8 cellular contexts compared by ENCODE assay signal in the genomic region with DNA sequence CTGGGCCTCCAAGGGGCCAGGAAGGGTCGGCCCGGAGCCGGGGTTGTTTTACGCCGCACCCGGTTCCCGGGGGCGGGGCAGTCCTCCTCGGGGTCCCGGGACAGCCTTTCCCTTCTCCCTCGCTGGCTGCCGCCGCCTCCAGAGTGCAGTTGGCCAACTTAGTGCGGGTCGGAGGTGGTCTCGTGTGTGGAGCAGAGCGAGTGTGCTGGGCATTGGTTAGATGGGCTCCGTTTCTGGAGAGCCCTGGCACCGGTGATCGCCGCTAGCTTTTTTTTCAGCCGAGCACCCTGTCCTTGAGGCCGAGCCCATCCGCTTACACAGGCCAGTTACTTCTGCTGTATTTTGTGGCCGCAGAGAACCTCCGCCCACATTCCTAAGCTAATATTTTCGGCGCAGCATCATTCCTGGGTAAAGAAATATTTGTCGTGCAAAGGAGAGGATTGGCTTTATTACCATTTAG. TPM values are rescaled to one million over a fixed set of nuclear protein-coding genes. Genes with fewer than 3 reads are reported as not detected.
A peak's percentile ranks its signal among the peaks of the same experiment; 100 is the strongest.
DNase-seq lines count a peak whose midpoint lies in the region; ATAC-seq and TF ChIP-seq lines count a peak whose summit lies in the region.

No MANE protein-coding gene starts in this region.

- H2AFZ ChIP-seq in SK-N-SH (ENCODE audit: low read depth), result no peak overlapping the region; the same call in 1 of the 2 replicates

- H3K27me3 Mint-ChIP-seq in memory B cell (peaks cover 5% of the 10 kb centered on the region), type B pancreatic cell (no peaks in the 10 kb centered on the region)

- H3K9me2 ChIP-seq in SK-N-SH, result no peaks in the 10 kb centered on the region

- H3K36me3 Mint-ChIP-seq in memory B cell (no peaks in the 10 kb centered on the region), type B pancreatic cell (peaks cover 18% of the 10 kb centered on the region)

- POLR2A ChIA-PET in SK-N-SH (lab: Yijun Ruan, JAX), result interaction anchor here (1.0 to 2.3 kb wide), 2 partner anchors 38 to 48 kb away, joined by 3 to 14 read pairs; partner anchors contain the start of gene RPLP1

- TF ChIP-seq EP300 in SK-N-SH (IDR thresholded peaks at IDR 0.05; ENCODE audit: borderline replicate concordance in 1 of 2, low read depth in 1 of 2, low read length in 1 of 2), result no peak

- H3K4me2 ChIP-seq in SK-N-SH, result peak overlapping the region; percentile 92

- H3K79me2 ChIP-seq in SK-N-SH (ENCODE audit: insufficient read depth), result peaks cover 92% of the 10 kb centered on the region

- TF ChIP-seq RAD21 in SK-N-SH (IDR thresholded peaks at IDR 0.05; ENCODE audit: low read length), result no peak

- H3F3A ChIP-seq in SK-N-SH (replicated peaks; ENCODE audit: insufficient read depth), result peaks cover 11% of the 10 kb centered on the region

- CTCF ChIA-PET in SK-N-SH (lab: Yijun Ruan, JAX), result interaction anchor here (5.7 kb wide), 1 partner anchor 355 kb away, joined by 24 read pairs; no protein-coding TSS in a partner anchor

- H3K27ac ChIP-seq in SK-N-SH (ENCODE audit: low read depth in 2 of 2, low read length in 1 of 2), result peak overlapping the region; percentile 85 to 86
- peak overlapping the region in 2 of 59 donors; percentile 9 to 36 for H3K27ac ChIP-seq in dorsolateral prefrontal cortex

- H3K9me3 ChIP-seq in SK-N-SH, result no peaks in the 10 kb centered on the region

- peak overlapping the region; percentile 87 for H3K9ac ChIP-seq in SK-N-SH

- H3K27ac Mint-ChIP-seq in memory B cell (no peak overlapping the region), type B pancreatic cell (peak overlapping the region; percentile 95)

- H4K20me1 ChIP-seq in SK-N-SH (ENCODE audit: insufficient read depth), result no peaks in the 10 kb centered on the region

- H3K9me3 Mint-ChIP-seq in memory B cell (no peaks in the 10 kb centered on the region), type B pancreatic cell (no peaks in the 10 kb centered on the region)

- H3K27me3 ChIP-seq in SK-N-SH (ENCODE audit: insufficient read depth) (no peaks in the 10 kb centered on the region), dorsolateral prefrontal cortex (peaks cover 0 to 3% (median 0%) of the 10 kb centered on the region in 45 donors)

- H3K4me3 ChIP-seq in SK-N-SH (ENCODE audit: low read depth in 2 of 2, low read length in 1 of 2), result peak overlapping the region; percentile 82 to 95
- peak overlapping the region; percentile 47 to 100 (median 80) for H3K4me3 ChIP-seq in dorsolateral prefrontal cortex

- peaks cover 12 to 30% of the 10 kb centered on the region in 2 experiments for H3K36me3 ChIP-seq in SK-N-SH (replicated peaks in 1 of 2; ENCODE audit: control insufficient read depth in 1 of 2, insufficient read depth in 2 of 2, low read length in 1 of 2)

- peaks cover 10 to 22% of the 10 kb centered on the region in 2 experiments; a peak in 3 of 4 replicates for H3K4me1 ChIP-seq in SK-N-SH (ENCODE audit: control insufficient read depth in 1 of 2, insufficient read depth in 2 of 2, low read depth in 1 of 2, low read length in 1 of 2)

- TF ChIP-seq CTCF in SK-N-SH (IDR thresholded peaks at IDR 0.05) (no peak), dorsolateral prefrontal cortex (IDR thresholded peaks at IDR 0.05 in 54 of 56, conservative IDR thresholded peaks at IDR 0.05 in 2 of 56; ENCODE audit: low read depth in 1 of 56, partially characterized antibody in 56 of 56) (no peak), type B pancreatic cell (conservative IDR thresholded peaks at IDR 0.05) (no peak)

- H3K4me1 Mint-ChIP-seq in memory B cell, result peaks cover 7% of the 10 kb centered on the region
- peaks cover 12% of the 10 kb centered on the region for H3K4me1 Mint-ChIP-seq in type B pancreatic cell (ENCODE audit: unreplicated experiment)

- intact Hi-C loops in dorsolateral prefrontal cortex (cut with DNase I), result no loop called here

- WGBS in SK-N-SH (ENCODE audit: low lambda C conversion rate), result 0% methylated on average over 15 of the region's 29 CpGs

- DNase-seq in D341Med (ENCODE audit: low spot score) (peak; percentile 76), SK-N-SH (no peak), dorsolateral prefrontal cortex (peak in 1 of 10 donors; percentile 50), memory B cell (ENCODE audit: low spot score in 2 of 2) (peak in 1 of 2 donors; percentile 5), type B pancreatic cell (ENCODE audit: extremely low spot score, unreplicated experiment) (no peak), NCI-H446 treated with DMSO at 0.1 percent for 48 hours (lab: John Stamatoyannopoulos, UW) (no peak)

- ATAC-seq in GM19328 (IDR thresholded peaks at IDR 0.05; ENCODE audit: unreplicated experiment), result peak; percentile 26
- ATAC-seq in HG03378 (IDR thresholded peaks at IDR 0.05; ENCODE audit: unreplicated experiment), result peak; percentile 15
- ATAC-seq in memory B cell (ENCODE audit: low read depth), result no peak

- H3K4me3 Mint-ChIP-seq in memory B cell, result peak overlapping the region; percentile 57
- peak overlapping the region; percentile 90 for H3K4me3 Mint-ChIP-seq in type B pancreatic cell

TF ChIP-seq in SK-N-SH, 30 proteins besides CTCF, POLR2A, EP300 and RAD21:
- TF ChIP-seq TEAD4 (IDR thresholded peaks at IDR 0.05; ENCODE audit: borderline replicate concordance, insufficient read depth), result peak; percentile 66
- TF ChIP-seq TCF12 (IDR thresholded peaks at IDR 0.05), result peak; percentile 38; the same call in 1 of the 2 replicates
- TF ChIP-seq, protein P1, sequence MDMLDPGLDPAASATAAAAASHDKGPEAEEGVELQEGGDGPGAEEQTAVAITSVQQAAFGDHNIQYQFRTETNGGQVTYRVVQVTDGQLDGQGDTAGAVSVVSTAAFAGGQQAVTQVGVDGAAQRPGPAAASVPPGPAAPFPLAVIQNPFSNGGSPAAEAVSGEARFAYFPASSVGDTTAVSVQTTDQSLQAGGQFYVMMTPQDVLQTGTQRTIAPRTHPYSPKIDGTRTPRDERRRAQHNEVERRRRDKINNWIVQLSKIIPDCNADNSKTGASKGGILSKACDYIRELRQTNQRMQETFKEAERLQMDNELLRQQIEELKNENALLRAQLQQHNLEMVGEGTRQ (IDR thresholded peaks at IDR 0.05; ENCODE audit: borderline replicate concordance, low read depth, low read length), result no peak
- TF ChIP-seq, protein P2, sequence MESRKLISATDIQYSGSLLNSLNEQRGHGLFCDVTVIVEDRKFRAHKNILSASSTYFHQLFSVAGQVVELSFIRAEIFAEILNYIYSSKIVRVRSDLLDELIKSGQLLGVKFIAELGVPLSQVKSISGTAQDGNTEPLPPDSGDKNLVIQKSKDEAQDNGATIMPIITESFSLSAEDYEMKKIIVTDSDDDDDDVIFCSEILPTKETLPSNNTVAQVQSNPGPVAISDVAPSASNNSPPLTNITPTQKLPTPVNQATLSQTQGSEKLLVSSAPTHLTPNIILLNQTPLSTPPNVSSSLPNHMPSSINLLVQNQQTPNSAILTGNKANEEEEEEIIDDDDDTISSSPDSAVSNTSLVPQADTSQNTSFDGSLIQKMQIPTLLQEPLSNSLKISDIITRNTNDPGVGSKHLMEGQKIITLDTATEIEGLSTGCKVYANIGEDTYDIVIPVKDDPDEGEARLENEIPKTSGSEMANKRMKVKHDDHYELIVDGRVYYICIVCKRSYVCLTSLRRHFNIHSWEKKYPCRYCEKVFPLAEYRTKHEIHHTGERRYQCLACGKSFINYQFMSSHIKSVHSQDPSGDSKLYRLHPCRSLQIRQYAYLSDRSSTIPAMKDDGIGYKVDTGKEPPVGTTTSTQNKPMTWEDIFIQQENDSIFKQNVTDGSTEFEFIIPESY (IDR thresholded peaks at IDR 0.05; ENCODE audit: borderline replicate concordance, low read depth), result no peak
- TF ChIP-seq FOSL2 (IDR thresholded peaks at IDR 0.05; ENCODE audit: borderline replicate concordance, low read depth), result peak; percentile 39; the same call in 1 of the 2 replicates
- peak; percentile 86 for TF ChIP-seq TAF1 (IDR thresholded peaks at IDR 0.05; ENCODE audit: borderline replicate concordance, low read depth, low read length)
- peak; percentile 76; the same call in 1 of the 2 replicates for TF ChIP-seq POLR2AphosphoS5 (IDR thresholded peaks at IDR 0.05; ENCODE audit: low read depth, low read length)
- TF ChIP-seq, protein P3, sequence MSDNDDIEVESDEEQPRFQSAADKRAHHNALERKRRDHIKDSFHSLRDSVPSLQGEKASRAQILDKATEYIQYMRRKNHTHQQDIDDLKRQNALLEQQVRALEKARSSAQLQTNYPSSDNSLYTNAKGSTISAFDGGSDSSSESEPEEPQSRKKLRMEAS (IDR thresholded peaks at IDR 0.05; ENCODE audit: low read depth), result peak; percentile 50; the same call in 1 of the 2 replicates
- peak; percentile 56; the same call in 1 of the 2 replicates for TF ChIP-seq SIN3A (IDR thresholded peaks at IDR 0.05; ENCODE audit: borderline replicate concordance, low read depth, low read length)
- TF ChIP-seq JUND (IDR thresholded peaks at IDR 0.05), result peak; percentile 37

RNA-seq across cellular contexts. Expression of gene KIF23, which starts 0.6 kb away (rescaled TPM):
- 23.3 and 25.8 TPM in 2 replicates for polyA plus RNA-seq in SK-N-SH (2012; rRNA removed)
- polyA plus RNA-seq in SK-N-SH (2012; cell fraction: cytosol; rRNA removed), result 25.8 and 31.2 TPM in 2 replicates
- 24.5 and 57.5 TPM in 2 replicates for polyA plus RNA-seq in SK-N-SH (2012; cell fraction: nucleus; rRNA removed)
- total RNA-seq in dorsolateral prefrontal cortex (1 to 10 TPM in 60 of 120 experiments, under 1 TPM in 58, not detected in 2; 0.22 to 3.1 (median 1.0) TPM), type B pancreatic cell (ENCODE audit: low replicate concordance) (31.8 and 48.1 TPM in 2 replicates)

RNA-seq across cellular contexts. Expression of gene RPLP1, which starts 37.9 kb away (rescaled TPM):
- polyA plus RNA-seq in SK-N-SH (2012; rRNA removed), result 1,514 and 1,792 TPM in 2 replicates
- 1,001 and 1,355 TPM in 2 replicates for polyA plus RNA-seq in SK-N-SH (2012; cell fraction: cytosol; rRNA removed)
- 360 and 521 TPM in 2 replicates for polyA plus RNA-seq in SK-N-SH (2012; cell fraction: nucleus; rRNA removed)
- total RNA-seq in dorsolateral prefrontal cortex (100 to 1,000 TPM; 273 to 656 (median 397) TPM), type B pancreatic cell (ENCODE audit: low replicate concordance) (1,676 and 1,694 TPM in 2 replicates)
